8 cellular contexts compared by ENCODE assay signal in the genomic region with DNA sequence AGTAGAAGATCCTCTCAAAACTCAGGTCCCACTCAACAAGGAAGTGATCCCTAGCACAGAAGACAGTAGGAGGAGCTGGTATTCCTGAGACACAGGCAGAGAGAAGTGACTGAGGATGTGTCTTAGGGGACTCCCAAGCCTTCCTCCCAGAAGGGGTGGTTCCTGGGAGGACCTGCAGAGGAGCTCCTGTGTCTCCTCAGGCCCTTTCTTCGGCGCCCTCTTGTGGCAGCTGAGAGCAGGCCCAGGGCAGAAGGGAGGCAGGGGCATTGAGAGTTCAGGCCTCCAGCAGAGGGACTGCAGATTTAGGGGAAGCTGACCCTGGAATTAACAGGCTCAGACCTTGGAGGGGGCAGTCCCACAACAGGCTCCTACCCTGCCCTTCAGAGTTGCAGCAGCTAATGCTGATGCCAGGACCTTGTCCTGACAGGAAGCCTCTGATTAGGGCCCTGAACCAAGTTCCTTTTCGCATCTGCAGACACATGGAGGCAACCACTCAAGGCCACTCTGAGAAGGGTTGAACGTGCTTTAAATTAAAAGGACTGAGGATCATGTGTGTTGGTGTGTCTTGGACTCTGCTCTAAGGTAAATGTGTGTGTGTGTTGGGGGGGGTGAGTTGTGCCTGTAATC.
DNase-seq lines count a peak whose midpoint lies in the region; ATAC-seq and TF ChIP-seq lines count a peak whose summit lies in the region.
"Not testable (repeated sequence)": the region's sequence is repeated elsewhere in the genome, so short reads cannot be mapped to it uniquely, and the experiment has no call there.

No MANE protein-coding gene starts in this region.

- no CpG with 5 or more reads among the region's 4 CpGs for WGBS in neuronal stem cell (ENCODE audit: extremely low coverage in 2 of 2, insufficient read length in 2 of 2, insufficient replicate concordance in 1 of 2), 2 donors

- H3K18ac ChIP-seq in neuronal stem cell (ENCODE audit: low read length) = not testable (repeated sequence)

- H3K79me2 ChIP-seq in MM.1S (ENCODE audit: low read length) = peaks cover 30% of the 10 kb centered on the region

- H3K27ac Mint-ChIP-seq in activated naive CD4-positive, alpha-beta T cell treated with anti-CD3 and anti-CD28 coated beads, Interleukin-2, amount 50 U/mL, for 72 hours = peak overlapping the region in 1 of 2 donors; percentile 77

- not testable (repeated sequence) for H2AK5ac ChIP-seq in neuronal stem cell (ENCODE audit: low read depth, low read length)

- not testable (repeated sequence) for H4K20me1 ChIP-seq in MM.1S (ENCODE audit: insufficient read depth, low read length)

- not testable (repeated sequence) for H3K4me3 ChIP-seq in MM.1S (ENCODE audit: low read length); neuronal stem cell (ENCODE audit: low read length in 2 of 2)

- H3K36me3 Mint-ChIP-seq in activated naive CD4-positive, alpha-beta T cell treated with anti-CD3 and anti-CD28 coated beads, Interleukin-2, amount 50 U/mL, for 72 hours = not testable (repeated sequence)

- not testable (repeated sequence) for H2BK15ac ChIP-seq in neuronal stem cell (ENCODE audit: low read length)

- DNase-seq in MM.1S (peak; percentile 71), SK-MEL-5 (ENCODE audit: low read depth, low spot score) (peak; percentile 92)
- not testable (repeated sequence) for DNase-seq in activated naive CD4-positive, alpha-beta T cell treated with anti-CD3 and anti-CD28 coated beads, Interleukin-2, amount 50 U/mL, for 72 hours (ENCODE audit: low spot score in 2 of 2); foreskin keratinocyte; neuronal stem cell (ENCODE audit: low spot score)

- H3K9me3 ChIP-seq in MM.1S (replicated peaks; ENCODE audit: insufficient read depth, low read length); neuronal stem cell (replicated peaks in 1 of 2; ENCODE audit: control insufficient read depth in 2 of 2, insufficient read depth in 1 of 2, low read depth in 1 of 2, low read length in 2 of 2): not testable (repeated sequence)

- not testable (repeated sequence) for H3K23ac ChIP-seq in neuronal stem cell (ENCODE audit: low read depth, low read length, poor library complexity)

- H3K27ac ChIP-seq in C4-2B; foreskin keratinocyte; neuronal stem cell (replicated peaks; ENCODE audit: low read length): not testable (repeated sequence)
- H3K27ac ChIP-seq in MM.1S (ENCODE audit: low read length) = peak overlapping the region; percentile 64; the same call in 1 of the 2 replicates

- TF ChIP-seq CTCF in C4-2B (conservative IDR thresholded peaks at IDR 0.05) (peak; percentile 87), MM.1S (IDR thresholded peaks at IDR 0.05; ENCODE audit: low read length) (peak; percentile 85), foreskin keratinocyte (conservative IDR thresholded peaks at IDR 0.05) (peak; percentile 60)

- H3K79me1 ChIP-seq in neuronal stem cell (ENCODE audit: low read depth, low read length) = not testable (repeated sequence)

- peaks cover 40% of the 10 kb centered on the region for H3K4me1 ChIP-seq in MM.1S (ENCODE audit: low read length)
- H3K4me1 ChIP-seq in foreskin keratinocyte; neuronal stem cell (ENCODE audit: control insufficient read depth in 2 of 2, insufficient read depth in 1 of 2, low read depth in 1 of 2, low read length in 2 of 2): not testable (repeated sequence)

- not testable (repeated sequence) for H2BK12ac ChIP-seq in neuronal stem cell (ENCODE audit: low read length)

- H3K36me3 ChIP-seq in MM.1S (replicated peaks; ENCODE audit: insufficient read depth, low read length); neuronal stem cell (replicated peaks in 1 of 2; ENCODE audit: control insufficient read depth in 2 of 2, insufficient read depth in 2 of 2, low read length in 2 of 2): not testable (repeated sequence)

- H3K14ac ChIP-seq in neuronal stem cell (ENCODE audit: low read length) = not testable (repeated sequence)

- H3K9ac ChIP-seq in MM.1S (ENCODE audit: low read length); neuronal stem cell (ENCODE audit: low read depth, low read length, poor library complexity): not testable (repeated sequence)

- in situ Hi-C loops in SK-MEL-5 (cut with HindIII; ENCODE audit: low pct_unique_long_range_greater_than_20kb, low sequenced_read_pairs) = not testable (repeated sequence)

- H2BK5ac ChIP-seq in neuronal stem cell (ENCODE audit: low read length) = not testable (repeated sequence)

- peaks cover 14% of the 10 kb centered on the region for H3F3A ChIP-seq in MM.1S (ENCODE audit: insufficient read depth, low read length)

- H3K9me3 Mint-ChIP-seq in activated naive CD4-positive, alpha-beta T cell treated with anti-CD3 and anti-CD28 coated beads, Interleukin-2, amount 50 U/mL, for 72 hours = not testable (repeated sequence)

- H2AFZ ChIP-seq in MM.1S (ENCODE audit: low read length) = not testable (repeated sequence)
- H2AFZ ChIP-seq in neuronal stem cell (ENCODE audit: low read length) = peak overlapping the region; percentile 67

- H3K4ac ChIP-seq in neuronal stem cell (ENCODE audit: low read length) = not testable (repeated sequence)

- not testable (repeated sequence) for H2BK120ac ChIP-seq in neuronal stem cell (ENCODE audit: low read depth, low read length)

- not testable (repeated sequence) for H4K91ac ChIP-seq in neuronal stem cell (ENCODE audit: low read depth, low read length, poor library complexity)

- H3K4me2 ChIP-seq in MM.1S (ENCODE audit: low read depth, low read length) = peak overlapping the region; percentile 72; the same call in 1 of the 2 replicates
- not testable (repeated sequence) for H3K4me2 ChIP-seq in neuronal stem cell (ENCODE audit: insufficient read depth, low read length, poor library complexity, severe bottlenecking)

- not testable (repeated sequence) for H3K9me2 ChIP-seq in MM.1S (replicated peaks; ENCODE audit: insufficient read depth, low read length)

- not testable (repeated sequence) for H4K8ac ChIP-seq in neuronal stem cell (ENCODE audit: low read depth, low read length)

- not testable (repeated sequence) for H3K27me3 ChIP-seq in MM.1S (replicated peaks; ENCODE audit: insufficient read depth, low read length); foreskin keratinocyte; neuronal stem cell (ENCODE audit: control insufficient read depth in 3 of 3, insufficient read depth in 3 of 3, low read depth in 1 of 3, low read length in 3 of 3)

- ATAC-seq in GM19023 (IDR thresholded peaks at IDR 0.05; ENCODE audit: unreplicated experiment) (peak; percentile 63), HG02852 (IDR thresholded peaks at IDR 0.05; ENCODE audit: unreplicated experiment) (peak; percentile 77), foreskin keratinocyte (peak; percentile 93)
- peak; percentile 52 to 58 for ATAC-seq in activated naive CD4-positive, alpha-beta T cell treated with anti-CD3 and anti-CD28 coated beads, Interleukin-2, amount 50 U/mL, for 72 hours
